ENCODE assay signal across 26 cellular contexts in the genomic region with DNA sequence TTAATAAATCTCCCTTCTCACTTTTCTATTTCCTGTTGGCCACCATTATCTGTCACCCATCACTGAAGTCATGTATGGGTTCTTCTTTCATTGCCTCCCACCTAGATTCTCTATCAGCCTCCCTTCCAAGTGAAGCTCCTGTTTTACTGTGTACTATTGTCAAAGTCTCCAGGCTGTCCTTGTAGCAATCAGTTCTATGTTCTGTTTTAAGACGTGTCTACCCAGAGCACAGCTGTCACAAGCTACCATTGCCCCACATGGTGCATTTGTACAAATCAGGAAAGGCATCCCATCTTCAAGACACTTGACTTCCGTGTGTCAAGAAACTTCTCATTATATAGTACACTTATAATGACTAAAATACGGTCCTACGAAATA. TPM values are rescaled to one million over a fixed set of nuclear protein-coding genes. Genes with fewer than 3 reads are reported as not detected.
DNase-seq lines count a peak whose midpoint lies in the region; ATAC-seq and TF ChIP-seq lines count a peak whose summit lies in the region.
"Had no signal": no experiment of that assay in that cellular context is flagged by ENCODE, and none has a peak within 500 bp of the region (broad histone marks: within the 10 kb centered on the region; RNA-seq: fewer than 3 reads in every experiment).

No MANE protein-coding gene starts in this region.

- intact Hi-C loops in Right ventricle myocardium inferior (cut with DNase I) = loop anchor here (2.0 to 10.0 kb wide), 2 partner anchors 141 to 169 kb away; no protein-coding TSS in a partner anchor
- intact Hi-C loops in cardiac septum (cut with DNase I) = no loop called here
- intact Hi-C loops in left cardiac atrium (cut with DNase I) = no loop called here
- intact Hi-C loops in left ventricle myocardium superior (cut with micrococcal nuclease) = no loop called here

- no peak overlapping the region for H3K27ac ChIP-seq in right atrium auricular region
- H3K27ac ChIP-seq: 22Rv1; A549; BLaER1 treated with 17β-estradiol and CSF1 and Interleukin-3, amounts not matched to agents 10 nM and 100 nM; C4-2B had no signal

- ATAC-seq in Right ventricle myocardium inferior (peak; percentile 49), left cardiac atrium (peak; percentile 9 to 24), left ventricle myocardium superior (peak; percentile 41), omental fat pad (ENCODE audit: low FRiP score) (peak; percentile 50), HG03469 (IDR thresholded peaks at IDR 0.05; ENCODE audit: unreplicated experiment) (no peak)
- ATAC-seq: A549; CD8-positive, alpha-beta T cell; GM12878 had no signal

- DNase-seq in Right ventricle myocardium inferior (ENCODE audit: missing footprints) = no peak
- DNase-seq in cardiac septum (ENCODE audit: low spot score) = no peak
- DNase-seq in left cardiac atrium = no peak
- no peak for DNase-seq in right atrium auricular region (ENCODE audit: low spot score)
- DNase-seq in left ventricle myocardium superior = no peak
- DNase-seq in omental fat pad (ENCODE audit: low spot score) = no peak
- no peak for DNase-seq in cortex of kidney (lab: John Stamatoyannopoulos, UW)
- DNase-seq: AML-193; Caco-2; Calu3; CD4-positive, alpha-beta T cell; CD8-positive, alpha-beta T cell; DMS53; DND-41; EL; GDM1 had no signal

- H3K36me3 ChIP-seq in right atrium auricular region = no peaks in the 10 kb centered on the region
- H3K36me3 ChIP-seq: BLaER1 treated with 17β-estradiol and CSF1 and Interleukin-3, amounts not matched to agents 10 nM and 100 nM had no signal

- peaks cover 0 to 12% of the 10 kb centered on the region in 2 donors for H3K4me1 ChIP-seq in right atrium auricular region
- H3K4me1 ChIP-seq: A549 had no signal

- H3K4me3 ChIP-seq in right atrium auricular region = no peak overlapping the region
- H3K4me3 ChIP-seq: A549; BLaER1 treated with 17β-estradiol and CSF1 and Interleukin-3, amounts not matched to agents 10 nM and 100 nM; GM12878 had no signal

- H3K27me3 ChIP-seq in right atrium auricular region = no peaks in the 10 kb centered on the region
- H3K27me3 ChIP-seq: BLaER1 treated with 17β-estradiol and CSF1 and Interleukin-3, amounts not matched to agents 10 nM and 100 nM had no signal

- H3K9me3 ChIP-seq in right atrium auricular region = no peaks in the 10 kb centered on the region
- H3K9me3 ChIP-seq: A549; BLaER1 treated with 17β-estradiol and CSF1 and Interleukin-3, amounts not matched to agents 10 nM and 100 nM; Caco-2 had no signal

- TF ChIP-seq CTCF in right atrium auricular region (IDR thresholded peaks at IDR 0.05) = no peak
- TF ChIP-seq CTCF in omental fat pad (IDR thresholded peaks at IDR 0.05) = no peak

RNA-seq across cellular contexts. Expression of a gene that starts 39.7 kb away (rescaled TPM):
- total RNA-seq in Right ventricle myocardium inferior = not detected
- not detected for total RNA-seq in cardiac septum
- total RNA-seq in left cardiac atrium = not detected
- not detected for total RNA-seq in right atrium auricular region
- total RNA-seq in left ventricle myocardium superior = not detected
- total RNA-seq in omental fat pad = 1 to 10 TPM; 1.1 to 1.6 (median 1.2) TPM
- total RNA-seq: A172; B cell; CD4-positive, alpha-beta T cell; CD8-positive, alpha-beta T cell; Daoy; G401; GM12878 had no signal
